In the genomic region with DNA sequence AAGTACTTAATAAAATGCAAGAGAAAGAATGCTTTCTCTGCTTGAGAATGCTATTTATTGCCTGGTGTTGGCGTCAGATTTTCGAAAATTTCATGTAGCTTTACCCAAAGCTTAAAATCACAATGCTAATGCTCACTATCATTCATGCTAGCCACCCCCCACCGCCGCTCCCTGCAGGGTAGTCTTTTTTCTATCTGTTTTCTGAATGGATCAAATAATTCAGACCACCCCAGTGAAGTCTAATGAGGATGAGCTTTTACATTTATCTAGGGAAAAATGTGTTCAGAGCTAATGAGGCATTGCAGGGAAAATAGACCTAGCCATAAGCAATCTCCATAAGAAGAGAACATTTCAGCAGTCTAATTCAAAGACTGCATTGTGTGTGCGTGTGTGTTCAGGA, we compare ENCODE assay signal across 19 cellular contexts.
"Had no signal": no experiment of that assay in that cellular context is flagged by ENCODE, and none has a peak within 500 bp of the region (broad histone marks: within the 10 kb centered on the region; RNA-seq: fewer than 3 reads in every experiment).

No MANE protein-coding gene starts in this region.

- H3K36me3 ChIP-seq: sigmoid colon, spleen had no signal

- H3K4me1 ChIP-seq: sigmoid colon, spleen, testis had no signal

- H3K4me3 ChIP-seq: dorsolateral prefrontal cortex, sigmoid colon, spleen, testis had no signal

- H3K27ac ChIP-seq: dorsolateral prefrontal cortex, sigmoid colon, spleen, testis had no signal

- DNase-seq: activated CD4-positive, alpha-beta T cell treated with anti-CD3 and anti-CD28 coated beads, Interleukin-2, amount 10 ng/mL, durations not matched to agents 7 days and 5 days; activated CD8-positive, alpha-beta T cell treated with anti-CD3 and anti-CD28 coated beads, Interleukin-2, amount 10 ng/mL, durations not matched to agents 7 days and 5 days; activated effector memory CD4-positive, alpha-beta T cell treated with Interleukin-2 at 50 U/mL for 16 hours; activated naive CD4-positive, alpha-beta T cell treated with anti-CD3 and anti-CD28 coated beads, Interleukin-2, amount 10 ng/mL, durations not matched to agents 7 days and 5 days; activated naive CD8-positive, alpha-beta T cell treated with anti-CD3 and anti-CD28 coated beads, Interleukin-2, amount 50 U/mL, for 24 hours; activated T-cell treated with anti-CD3 and anti-CD28 coated beads, Interleukin-2, amount 50 U/mL, for 4 hours; anterior cingulate cortex; caudate nucleus; dorsolateral prefrontal cortex; foreskin melanocyte; glutamatergic neuron; hippocampal formation; left ventricle myocardium superior; naive thymus-derived CD4-positive, alpha-beta T cell; nucleus accumbens; sigmoid colon; spleen; stimulated activated CD4-positive, alpha-beta T cell treated with anti-CD3 and anti-CD28 coated beads, Interleukin-4, amount 100 ng/mL, for 4 hours; testis had no signal

- H3K27me3 ChIP-seq: dorsolateral prefrontal cortex, sigmoid colon, spleen, testis had no signal

- H3K9me3 ChIP-seq: sigmoid colon, spleen, testis had no signal
